ENCODE assay signal across 10 cellular contexts in the genomic region with DNA sequence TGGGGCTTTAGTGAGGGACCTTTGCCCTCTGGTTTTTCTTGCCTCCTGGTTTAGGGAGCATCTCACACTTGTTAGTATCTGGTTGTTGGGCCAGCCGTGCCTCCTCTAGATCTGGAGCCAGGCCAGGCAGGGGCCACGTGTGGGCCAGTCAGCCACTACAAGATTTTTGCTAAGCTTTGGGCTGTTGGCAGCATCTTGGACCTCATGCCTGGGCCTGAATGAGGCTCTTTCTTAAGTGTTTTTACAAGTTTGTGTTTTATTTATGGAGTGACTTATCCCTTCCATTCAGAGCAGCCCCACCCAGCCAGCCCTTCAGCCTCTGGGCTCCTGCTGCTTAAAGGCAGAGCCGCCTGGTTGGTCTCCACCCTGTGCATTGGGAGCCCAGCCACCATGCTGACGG. TPM values are rescaled to one million over a fixed set of nuclear protein-coding genes. Genes with fewer than 3 reads are reported as not detected.
DNase-seq lines count a peak whose midpoint lies in the region; ATAC-seq and TF ChIP-seq lines count a peak whose summit lies in the region.
"Had no signal": no experiment of that assay in that cellular context is flagged by ENCODE, and none has a peak within 500 bp of the region (broad histone marks: within the 10 kb centered on the region; RNA-seq: fewer than 3 reads in every experiment).

No MANE protein-coding gene starts in this region.

- intact Hi-C loops in right cardiac atrium (cut with DNase I): loop anchor here in 2 of 4 donors (5.0 kb wide), 1 partner anchor 44 kb away; no protein-coding TSS in a partner anchor
- intact Hi-C loops in tibial artery (cut with DNase I; ENCODE audit: low total_unique reads): loop anchor here (5.0 kb wide), 1 partner anchor 1339 kb away; no protein-coding TSS in a partner anchor

- peaks cover 10% of the 10 kb centered on the region for H3K4me1 ChIP-seq in right cardiac atrium (ENCODE audit: control insufficient read depth, insufficient read depth, low read length)
- peaks cover 0 to 73% (median 62%) of the 10 kb centered on the region in 4 donors for H3K4me1 ChIP-seq in tibial artery

- no peaks in the 10 kb centered on the region for H3K27me3 Mint-ChIP-seq in activated CD4-positive, alpha-beta T cell treated with anti-CD3 and anti-CD28 coated beads, Interleukin-2, amount 10 ng/mL, durations not matched to agents 7 days and 5 days
- H3K27me3 Mint-ChIP-seq in activated naive CD8-positive, alpha-beta T cell treated with anti-CD3 and anti-CD28 coated beads, Interleukin-2, amount 10 ng/mL, durations not matched to agents 7 days and 5 days: no peaks in the 10 kb centered on the region

- peaks cover 69% of the 10 kb centered on the region for H3K36me3 Mint-ChIP-seq in activated CD4-positive, alpha-beta T cell treated with anti-CD3 and anti-CD28 coated beads, Interleukin-2, amount 10 ng/mL, durations not matched to agents 7 days and 5 days (ENCODE audit: low read depth)
- H3K36me3 Mint-ChIP-seq in activated naive CD8-positive, alpha-beta T cell treated with anti-CD3 and anti-CD28 coated beads, Interleukin-2, amount 10 ng/mL, durations not matched to agents 7 days and 5 days: peaks cover 31% of the 10 kb centered on the region

- WGBS in right cardiac atrium: 47% methylated on average over 4 of the region's 4 CpGs

- H3K4me1 Mint-ChIP-seq in activated CD4-positive, alpha-beta T cell treated with anti-CD3 and anti-CD28 coated beads, Interleukin-2, amount 10 ng/mL, durations not matched to agents 7 days and 5 days: peaks cover 79% of the 10 kb centered on the region
- H3K4me1 Mint-ChIP-seq in activated naive CD8-positive, alpha-beta T cell treated with anti-CD3 and anti-CD28 coated beads, Interleukin-2, amount 10 ng/mL, durations not matched to agents 7 days and 5 days: peaks cover 65% of the 10 kb centered on the region

- peak overlapping the region; percentile 86 for H3K4me3 Mint-ChIP-seq in activated CD4-positive, alpha-beta T cell treated with anti-CD3 and anti-CD28 coated beads, Interleukin-2, amount 10 ng/mL, durations not matched to agents 7 days and 5 days
- peak overlapping the region; percentile 98 for H3K4me3 Mint-ChIP-seq in activated naive CD8-positive, alpha-beta T cell treated with anti-CD3 and anti-CD28 coated beads, Interleukin-2, amount 10 ng/mL, durations not matched to agents 7 days and 5 days

- CTCF ChIA-PET in activated CD4-positive, alpha-beta T cell treated with anti-CD3 and anti-CD28 coated beads, Interleukin-2, amount 10 ng/mL, durations not matched to agents 7 days and 5 days (lab: Charles Lee): interaction anchor here (0.5 to 21.4 kb wide), 8 partner anchors 8 to 532 kb away, joined by 3 to 442 read pairs (median 4); a partner anchor contains a TSS

- H3K9me3 Mint-ChIP-seq in activated CD4-positive, alpha-beta T cell treated with anti-CD3 and anti-CD28 coated beads, Interleukin-2, amount 10 ng/mL, durations not matched to agents 7 days and 5 days: no peaks in the 10 kb centered on the region
- H3K9me3 Mint-ChIP-seq in activated naive CD8-positive, alpha-beta T cell treated with anti-CD3 and anti-CD28 coated beads, Interleukin-2, amount 10 ng/mL, durations not matched to agents 7 days and 5 days: no peaks in the 10 kb centered on the region

- no peaks in the 10 kb centered on the region for H3K36me3 ChIP-seq in tibial artery

- TF ChIP-seq CTCF in tibial artery (IDR thresholded peaks at IDR 0.05): no peak

- H3K27me3 ChIP-seq in right cardiac atrium (ENCODE audit: control insufficient read depth, insufficient read depth) (no peaks in the 10 kb centered on the region), tibial artery (no peaks in the 10 kb centered on the region)

- POLR2A ChIA-PET in activated CD4-positive, alpha-beta T cell treated with anti-CD3 and anti-CD28 coated beads, Interleukin-2, amount 10 ng/mL, durations not matched to agents 7 days and 5 days (lab: Charles Lee): interaction anchor here (0.8 kb wide), 1 partner anchor 9 kb away, joined by 3 read pairs; no protein-coding TSS in a partner anchor
- POLR2A ChIA-PET in activated naive CD8-positive, alpha-beta T cell treated with anti-CD3 and anti-CD28 coated beads, Interleukin-2, amount 10 ng/mL, durations not matched to agents 7 days and 5 days (lab: Charles Lee): interaction anchor here (1.0 to 20.6 kb wide), 4 partner anchors 10 to 122 kb away, joined by 3 to 1079 read pairs (median 22); a partner anchor contains a TSS

- H3K27ac ChIP-seq in right cardiac atrium (ENCODE audit: low read length) (peak overlapping the region; percentile 55), tibial artery (peak overlapping the region; percentile 86 to 92)
- H3K27ac ChIP-seq: KMS-11 had no signal

- H3K4me3 ChIP-seq in right cardiac atrium (ENCODE audit: low read length) (no peak overlapping the region), tibial artery (no peak overlapping the region)

- no peak for DNase-seq in activated CD4-positive, alpha-beta T cell treated with anti-CD3 and anti-CD28 coated beads, Interleukin-2, amount 10 ng/mL, durations not matched to agents 7 days and 5 days
- DNase-seq in activated CD4-positive, alpha-beta T cell treated with anti-CD3 and anti-CD28 coated beads for 48 hours: no peak
- no peak for DNase-seq in activated naive CD8-positive, alpha-beta T cell treated with anti-CD3 and anti-CD28 coated beads, Interleukin-2, amount 10 ng/mL, durations not matched to agents 7 days and 5 days
- peak; percentile 84 to 91 (median 88) for DNase-seq in right cardiac atrium
- peak; percentile 74 to 91 for DNase-seq in tibial artery
- no peak for DNase-seq in NCI-H510A (lab: John Stamatoyannopoulos, UW)

- no peaks in the 10 kb centered on the region for H3K9me3 ChIP-seq in right cardiac atrium (ENCODE audit: control insufficient read depth, low read length)
- H3K9me3 ChIP-seq in tibial artery: no peaks in the 10 kb centered on the region

- H3K27ac Mint-ChIP-seq in activated CD4-positive, alpha-beta T cell treated with anti-CD3 and anti-CD28 coated beads, Interleukin-2, amount 10 ng/mL, durations not matched to agents 7 days and 5 days: peak overlapping the region; percentile 88
- peak overlapping the region; percentile 91 for H3K27ac Mint-ChIP-seq in activated naive CD8-positive, alpha-beta T cell treated with anti-CD3 and anti-CD28 coated beads, Interleukin-2, amount 10 ng/mL, durations not matched to agents 7 days and 5 days

- ATAC-seq in activated naive CD8-positive, alpha-beta T cell treated with anti-CD3 and anti-CD28 coated beads, Interleukin-2, amount 10 ng/mL, durations not matched to agents 7 days and 5 days (ENCODE audit: low read depth): no peak
- ATAC-seq in right cardiac atrium: peak; percentile 7 to 60
- no peak for ATAC-seq in HG02852 (IDR thresholded peaks at IDR 0.05; ENCODE audit: unreplicated experiment)
- ATAC-seq in HG03159 (IDR thresholded peaks at IDR 0.05; ENCODE audit: unreplicated experiment): no peak

RNA-seq across cellular contexts. Expression of a gene that starts 1.6 kb away (rescaled TPM):
- total RNA-seq in activated CD4-positive, alpha-beta T cell treated with anti-CD3 and anti-CD28 coated beads, Interleukin-2, amount 10 ng/mL, durations not matched to agents 7 days and 5 days: 100 to 1,000 TPM; 606 to 707 TPM
- 100 to 1,000 TPM; 531 to 542 TPM for total RNA-seq in activated naive CD8-positive, alpha-beta T cell treated with anti-CD3 and anti-CD28 coated beads, Interleukin-2, amount 10 ng/mL, durations not matched to agents 7 days and 5 days
- total RNA-seq in right cardiac atrium: 10 to 100 TPM; 28.9 to 71.3 (median 51.1) TPM
- polyA plus RNA-seq in right cardiac atrium: 41.9 TPM

RNA-seq across cellular contexts. Expression of a gene that starts 28.1 kb away (rescaled TPM):
- 10 to 100 TPM; 48.6 to 51.3 TPM for total RNA-seq in activated CD4-positive, alpha-beta T cell treated with anti-CD3 and anti-CD28 coated beads, Interleukin-2, amount 10 ng/mL, durations not matched to agents 7 days and 5 days
- total RNA-seq in activated naive CD8-positive, alpha-beta T cell treated with anti-CD3 and anti-CD28 coated beads, Interleukin-2, amount 10 ng/mL, durations not matched to agents 7 days and 5 days: 10 to 100 TPM; 60.5 to 64.1 TPM
- total RNA-seq in right cardiac atrium: 10 to 100 TPM; 13.7 to 18.5 (median 16.0) TPM
- 13.3 TPM for polyA plus RNA-seq in right cardiac atrium

RNA-seq across cellular contexts. Expression of a gene that starts 39.5 kb away (rescaled TPM):
- 1,000 to 10,000 TPM; 1,663 to 1,924 TPM for total RNA-seq in activated CD4-positive, alpha-beta T cell treated with anti-CD3 and anti-CD28 coated beads, Interleukin-2, amount 10 ng/mL, durations not matched to agents 7 days and 5 days
- 1,000 to 10,000 TPM; 1,078 to 1,088 TPM for total RNA-seq in activated naive CD8-positive, alpha-beta T cell treated with anti-CD3 and anti-CD28 coated beads, Interleukin-2, amount 10 ng/mL, durations not matched to agents 7 days and 5 days
- total RNA-seq in right cardiac atrium: 1 to 10 TPM; 1.8 to 5.7 (median 4.1) TPM
- 4.5 TPM for polyA plus RNA-seq in right cardiac atrium
- total RNA-seq: dermis microvascular lymphatic vessel endothelial cell had no signal

RNA-seq across cellular contexts. Expression of a gene that starts 44.3 kb away (rescaled TPM):
- total RNA-seq in activated CD4-positive, alpha-beta T cell treated with anti-CD3 and anti-CD28 coated beads, Interleukin-2, amount 10 ng/mL, durations not matched to agents 7 days and 5 days: 10 to 100 TPM; 46.9 to 49.0 TPM
- total RNA-seq in activated naive CD8-positive, alpha-beta T cell treated with anti-CD3 and anti-CD28 coated beads, Interleukin-2, amount 10 ng/mL, durations not matched to agents 7 days and 5 days: 10 to 100 TPM; 36.0 to 37.2 TPM
- total RNA-seq in right cardiac atrium: 10 to 100 TPM; 18.9 to 56.2 (median 32.9) TPM
- polyA plus RNA-seq in right cardiac atrium: 20.7 TPM

Comparison
In these comparisons a context has a peak if more than half of its experiments do, and no peak if none do; other contexts are left out.
1. DNase-seq: peak in right cardiac atrium (3 of 3) and tibial artery (2 of 2); none in activated CD4-positive, alpha-beta T cell treated with anti-CD3 and anti-CD28 coated beads, Interleukin-2, amount 10 ng/mL, durations not matched to agents 7 days and 5 days (single experiment), activated CD4-positive, alpha-beta T cell treated with anti-CD3 and anti-CD28 coated beads for 48 hours (single experiment), activated naive CD8-positive, alpha-beta T cell treated with anti-CD3 and anti-CD28 coated beads, Interleukin-2, amount 10 ng/mL, durations not matched to agents 7 days and 5 days (single experiment) and NCI-H510A (single experiment).
2. ATAC-seq: peak in right cardiac atrium (2 of 2); none in activated naive CD8-positive, alpha-beta T cell treated with anti-CD3 and anti-CD28 coated beads, Interleukin-2, amount 10 ng/mL, durations not matched to agents 7 days and 5 days (single experiment), HG02852 (single experiment) and HG03159 (single experiment).
3. RNA of a gene that starts 1.6 kb away (total RNA-seq): 606 to 707 TPM in activated CD4-positive, alpha-beta T cell treated with anti-CD3 and anti-CD28 coated beads, Interleukin-2, amount 10 ng/mL, durations not matched to agents 7 days and 5 days and 531 to 542 TPM in activated naive CD8-positive, alpha-beta T cell treated with anti-CD3 and anti-CD28 coated beads, Interleukin-2, amount 10 ng/mL, durations not matched to agents 7 days and 5 days; 28.9 to 71.3 TPM in right cardiac atrium; every median in the first group is over 4 times any median in the second.
4. RNA of a gene that starts 39.5 kb away (total RNA-seq): 1,663 to 1,924 TPM in activated CD4-positive, alpha-beta T cell treated with anti-CD3 and anti-CD28 coated beads, Interleukin-2, amount 10 ng/mL, durations not matched to agents 7 days and 5 days and 1,078 to 1,088 TPM in activated naive CD8-positive, alpha-beta T cell treated with anti-CD3 and anti-CD28 coated beads, Interleukin-2, amount 10 ng/mL, durations not matched to agents 7 days and 5 days; 1.8 to 5.7 TPM in right cardiac atrium; every median in the first group is over 100 times any median in the second.